Comparison of ENCODE assay signal across 11 cellular contexts in genomic region chrX:66012094-66012534, GRCh38. TPM values are rescaled to one million over a fixed set of nuclear protein-coding genes. Genes with fewer than 3 reads are reported as not detected.
DNase-seq lines count a peak whose midpoint lies in the region; ATAC-seq and TF ChIP-seq lines count a peak whose summit lies in the region.
"Had no signal": no experiment of that assay in that cellular context is flagged by ENCODE, and none has a peak within 500 bp of the region (broad histone marks: within the 10 kb centered on the region; RNA-seq: fewer than 3 reads in every experiment).

No MANE protein-coding gene starts in this region.

- H3K27ac Mint-ChIP-seq in CD14-positive monocyte (peak overlapping the region; percentile 91 to 98 (median 97)), endodermal cell (no peak overlapping the region)
- peak overlapping the region; percentile 71 for H3K27ac Mint-ChIP-seq in activated T-helper 2 cell treated with anti-CD3 and anti-CD28 coated beads, Interferon-gamma antibody, Interleukin-2, Interleukin-4, amounts not matched to agents 10 μg/mL and 5 μg/mL and 100 μg/mL, durations not matched to agents 14 hours and 24 hours and 36 hours

- DNase-seq in CD14-positive monocyte (ENCODE audit: low spot score) (peak; percentile 46), NCI-H1105 (lab: John Stamatoyannopoulos, UW) (no peak), endodermal cell (no peak), H7 (no peak)
- no peak for DNase-seq in activated T-helper 2 cell treated with anti-CD3 and anti-CD28 coated beads, Interferon-gamma antibody, Interleukin-2, Interleukin-4, amounts not matched to agents 10 μg/mL and 5 μg/mL and 100 μg/mL, durations not matched to agents 14 hours and 24 hours and 36 hours (ENCODE audit: low spot score)
- DNase-seq in stimulated activated CD4-positive, alpha-beta T cell treated with anti-CD3 and anti-CD28 coated beads, Interleukin-2, amount 100 ng/mL, for 48 hours: no peak
- DNase-seq: activated T-cell treated with anti-CD3 and anti-CD28 coated beads, Interleukin-2, amount 50 U/mL, for 4 hours; DMS153; glutamatergic neuron had no signal

- H3K36me3 Mint-ChIP-seq in CD14-positive monocyte (peaks cover 7 to 14% of the 10 kb centered on the region in 2 donors), endodermal cell (ENCODE audit: low read depth) (no peaks in the 10 kb centered on the region)
- H3K36me3 Mint-ChIP-seq in activated T-helper 2 cell treated with anti-CD3 and anti-CD28 coated beads, Interferon-gamma antibody, Interleukin-2, Interleukin-4, amounts not matched to agents 10 μg/mL and 5 μg/mL and 100 μg/mL, durations not matched to agents 14 hours and 24 hours and 36 hours (ENCODE audit: low read depth): peaks cover 9% of the 10 kb centered on the region

- no peaks in the 10 kb centered on the region for H3K4me1 ChIP-seq in endodermal cell (ENCODE audit: control insufficient read depth, insufficient read depth, low read length)

- no peaks in the 10 kb centered on the region for H3K27me3 ChIP-seq in endodermal cell (ENCODE audit: control insufficient read depth, insufficient read depth, low read length, poor library complexity, severe bottlenecking)
- H3K27me3 ChIP-seq in H7 (ENCODE audit: control insufficient read depth, insufficient read depth, low read length): no peaks in the 10 kb centered on the region

- intact Hi-C loops in CD14-positive monocyte (cut with micrococcal nuclease): loop anchor here in 1 of 2 donors (10.0 kb wide), 1 partner anchor 317 kb away; no protein-coding TSS in a partner anchor
- intact Hi-C loops in activated T-helper 2 cell treated with anti-CD3 and anti-CD28 coated beads, Interferon-gamma antibody, Interleukin-2, Interleukin-4, amounts not matched to agents 10 μg/mL and 5 μg/mL and 100 μg/mL, durations not matched to agents 14 hours and 24 hours and 36 hours (cut with micrococcal nuclease): loop anchor here (2.0 to 10.0 kb wide), 4 partner anchors 17 to 417 kb away; partner anchors contain the start of gene MSN

- H3K4me3 Mint-ChIP-seq in CD14-positive monocyte (peak overlapping the region in 1 of 2 donors; percentile 42), endodermal cell (no peak overlapping the region)
- H3K4me3 Mint-ChIP-seq in activated T-helper 2 cell treated with anti-CD3 and anti-CD28 coated beads, Interferon-gamma antibody, Interleukin-2, Interleukin-4, amounts not matched to agents 10 μg/mL and 5 μg/mL and 100 μg/mL, durations not matched to agents 14 hours and 24 hours and 36 hours (ENCODE audit: low read depth): no peak overlapping the region
- H3K4me3 Mint-ChIP-seq: activated T-cell treated with anti-CD3 and anti-CD28 coated beads, Interleukin-2, amount 50 U/mL, for 4 hours had no signal

- peak; percentile 43 for ATAC-seq in GM19438 (IDR thresholded peaks at IDR 0.05; ENCODE audit: low read depth, unreplicated experiment)
- ATAC-seq in HG03439 (IDR thresholded peaks at IDR 0.05; ENCODE audit: unreplicated experiment): peak; percentile 39

- H3K9me3 Mint-ChIP-seq in CD14-positive monocyte (peaks cover 0 to 2% (median 0%) of the 10 kb centered on the region in 7 donors), endodermal cell (peaks cover 13% of the 10 kb centered on the region)
- no peaks in the 10 kb centered on the region for H3K9me3 Mint-ChIP-seq in activated T-helper 2 cell treated with anti-CD3 and anti-CD28 coated beads, Interferon-gamma antibody, Interleukin-2, Interleukin-4, amounts not matched to agents 10 μg/mL and 5 μg/mL and 100 μg/mL, durations not matched to agents 14 hours and 24 hours and 36 hours
- H3K9me3 Mint-ChIP-seq: activated T-cell treated with anti-CD3 and anti-CD28 coated beads, Interleukin-2, amount 50 U/mL, for 4 hours had no signal

- H3K27me3 Mint-ChIP-seq in CD14-positive monocyte (ENCODE audit: low read depth in 3 of 3) (peaks cover 0 to 6% (median 0%) of the 10 kb centered on the region in 3 donors), endodermal cell (ENCODE audit: insufficient read depth) (no peaks in the 10 kb centered on the region)
- no peaks in the 10 kb centered on the region for H3K27me3 Mint-ChIP-seq in activated T-helper 2 cell treated with anti-CD3 and anti-CD28 coated beads, Interferon-gamma antibody, Interleukin-2, Interleukin-4, amounts not matched to agents 10 μg/mL and 5 μg/mL and 100 μg/mL, durations not matched to agents 14 hours and 24 hours and 36 hours (ENCODE audit: low read depth)

- WGBS in endodermal cell (ENCODE audit: insufficient coverage in 1 of 2, insufficient read length in 1 of 2), 2 experiments: 78% methylated on average over 1 of the region's 1 CpG; no CpG with 5 or more reads in 1 of the 2 experiments

- H3K4me3 ChIP-seq in endodermal cell (ENCODE audit: low read length): no peak overlapping the region
- no peak overlapping the region for H3K4me3 ChIP-seq in H7 (ENCODE audit: insufficient read depth, low read depth, low read length)

- no peak overlapping the region for H3K27ac ChIP-seq in endodermal cell (ENCODE audit: low read depth, low read length)

- H3K4me1 Mint-ChIP-seq in CD14-positive monocyte (peaks cover 60% of the 10 kb centered on the region), endodermal cell (no peaks in the 10 kb centered on the region)
- peaks cover 53% of the 10 kb centered on the region for H3K4me1 Mint-ChIP-seq in activated T-helper 2 cell treated with anti-CD3 and anti-CD28 coated beads, Interferon-gamma antibody, Interleukin-2, Interleukin-4, amounts not matched to agents 10 μg/mL and 5 μg/mL and 100 μg/mL, durations not matched to agents 14 hours and 24 hours and 36 hours (ENCODE audit: low read depth)

- no peak overlapping the region for H3K9ac ChIP-seq in endodermal cell (ENCODE audit: extremely low read depth, low read length, poor library complexity, severe bottlenecking)

- H3K36me3 ChIP-seq in endodermal cell (ENCODE audit: control insufficient read depth, insufficient read depth, low read length) (no peaks in the 10 kb centered on the region), H7 (replicated peaks; ENCODE audit: control insufficient read depth, insufficient read depth, low read length) (no peaks in the 10 kb centered on the region)

- H3K9me3 ChIP-seq in endodermal cell (ENCODE audit: control insufficient read depth, low read length): no peaks in the 10 kb centered on the region

- TF ChIP-seq CTCF in CD14-positive monocyte (IDR thresholded peaks at IDR 0.05): no peak
- no peak for TF ChIP-seq CTCF in endodermal cell (conservative IDR thresholded peaks at IDR 0.05)

RNA-seq across cellular contexts. Expression of gene VSIG4, which starts 27.8 kb away (rescaled TPM):
- 10 to 100 TPM; 10.2 to 56.8 TPM for polyA plus RNA-seq in CD14-positive monocyte
- total RNA-seq in activated T-helper 2 cell treated with anti-CD3 and anti-CD28 coated beads, Interferon-gamma antibody, Interleukin-2, Interleukin-4, amounts not matched to agents 10 μg/mL and 5 μg/mL and 100 μg/mL, durations not matched to agents 14 hours and 24 hours and 36 hours: not detected in 2 replicates
- not detected for total RNA-seq in endodermal cell
- not detected for polyA plus RNA-seq in endodermal cell (2013, experiment 1 of 2)
- not detected for polyA plus RNA-seq in endodermal cell (2013, experiment 2 of 2)
- not detected in 2 replicates for total RNA-seq in H7 (2014; rRNA removed; shearing (Covaris generic))
